10 cellular contexts compared by ENCODE assay signal in the genomic region with DNA sequence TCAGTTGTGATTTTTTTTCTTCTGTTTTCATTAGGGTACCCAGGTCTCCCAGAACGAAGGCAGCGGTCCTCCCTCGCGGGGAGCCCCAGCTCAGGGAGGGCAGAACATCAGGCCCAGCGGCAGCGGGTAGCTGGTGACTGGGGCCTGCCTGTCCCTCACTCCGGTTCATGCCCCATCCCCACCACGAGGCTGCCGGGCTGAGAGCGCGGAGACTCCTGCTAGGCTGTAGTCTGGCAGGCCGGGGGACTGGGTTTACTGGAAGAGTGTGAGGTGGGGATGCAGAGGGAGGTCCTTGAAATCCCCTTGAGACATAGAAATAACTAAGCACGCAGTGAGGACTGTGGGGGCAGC. TPM values are rescaled to one million over a fixed set of nuclear protein-coding genes. Genes with fewer than 3 reads are reported as not detected.
DNase-seq lines count a peak whose midpoint lies in the region; ATAC-seq, FAIRE-seq and TF ChIP-seq lines count a peak whose summit lies in the region.
"Had no signal": no experiment of that assay in that cellular context is flagged by ENCODE, and none has a peak within 500 bp of the region (broad histone marks: within the 10 kb centered on the region; RNA-seq: fewer than 3 reads in every experiment).

No MANE protein-coding gene starts in this region.

- H3K27ac Mint-ChIP-seq in nephron progenitor cell = no peak overlapping the region

- peaks cover 12% of the 10 kb centered on the region for H3K9me3 Mint-ChIP-seq in nephron progenitor cell

- TF ChIP-seq POLR2A in H54 (IDR thresholded peaks at IDR 0.05; ENCODE audit: low read depth, low read length) = no peak

- BruUV-seq in mammary epithelial cell (replicated peaks; lab: Mats Ljungman, UMichigan) = no TSS peak

- FAIRE-seq in H54 (lab: Jason Lieb, UNC) = no peak
- FAIRE-seq: colon had no signal

- in situ Hi-C loops in mammary epithelial cell (cut with MboI; ENCODE audit: low sequenced_read_pairs in 2 of 2) = loop anchor here (10.0 to 25.0 kb wide), 2 partner anchors 286 to 731 kb away; no protein-coding TSS in a partner anchor

- peak overlapping the region; percentile 77 for H2AFZ ChIP-seq in mammary epithelial cell (ENCODE audit: low read depth, low read length)

- peak; percentile 15 for DNase-seq in GM03348 (ENCODE audit: low spot score)
- DNase-seq in mammary epithelial cell = no peak
- DNase-seq in nephron progenitor cell = no peak
- no peak for DNase-seq in NCI-H1694 (lab: John Stamatoyannopoulos, UW)
- no peak for DNase-seq in COLO829 (ENCODE audit: low spot score)
- no peak for DNase-seq in H54 (ENCODE audit: insufficient read length, low spot score)

- ATAC-seq in HG02759 (IDR thresholded peaks at IDR 0.05; ENCODE audit: unreplicated experiment) (peak; percentile 37), HG03095 (IDR thresholded peaks at IDR 0.05; ENCODE audit: unreplicated experiment) (no peak)

- no peaks in the 10 kb centered on the region for H3K36me3 Mint-ChIP-seq in nephron progenitor cell (ENCODE audit: low read depth)

- intact Hi-C loops in mammary epithelial cell (cut with micrococcal nuclease) = loop anchor here (1.0 to 5.0 kb wide), 5 partner anchors 176 to 766 kb away; no protein-coding TSS in a partner anchor

- no peaks in the 10 kb centered on the region for H4K20me1 ChIP-seq in mammary epithelial cell (ENCODE audit: insufficient read depth, low read length)

- peaks cover 64% of the 10 kb centered on the region for H3K27me3 Mint-ChIP-seq in nephron progenitor cell (ENCODE audit: low read depth, poor library complexity)

- WGBS in mammary epithelial cell (ENCODE audit: low coverage, missing lambda C conversion rate) = 79% methylated on average over 13 of the region's 13 CpGs

- dilution Hi-C loops in mammary epithelial cell (cut with HindIII; ENCODE audit: low sequenced_read_pairs) = no loop called here

- no peak overlapping the region for H3K27ac ChIP-seq in mammary epithelial cell (ENCODE audit: insufficient read depth, low read depth, low read length)
- H3K27ac ChIP-seq: skin epidermis had no signal

- H3K4me1 Mint-ChIP-seq in nephron progenitor cell = peaks cover 20% of the 10 kb centered on the region

- no peaks in the 10 kb centered on the region for H3K9me3 ChIP-seq in mammary epithelial cell (replicated peaks; ENCODE audit: insufficient read depth, low read length)

- H3K4me3 ChIP-seq in mammary epithelial cell (replicated peaks in 1 of 3; ENCODE audit: insufficient read depth in 1 of 3, low read depth in 2 of 3, low read length in 3 of 3) = peak overlapping the region in 2 of 3 experiments; percentile 23 to 31
- H3K4me3 ChIP-seq: skin epidermis had no signal

- TF ChIP-seq CTCF in mammary epithelial cell (conservative IDR thresholded peaks at IDR 0.05 in 1 of 2, IDR thresholded peaks at IDR 0.05 in 1 of 2; ENCODE audit: extremely low read depth in 1 of 2, insufficient read depth in 1 of 2, low read depth in 1 of 2, low read length in 2 of 2) (no peak), nephron progenitor cell (IDR thresholded peaks at IDR 0.05) (no peak)

- H3K9ac ChIP-seq in mammary epithelial cell (ENCODE audit: insufficient read depth, low read length) = no peak overlapping the region

- peak overlapping the region; percentile 71 for H3K4me3 Mint-ChIP-seq in nephron progenitor cell

- H3K27me3 ChIP-seq in mammary epithelial cell (ENCODE audit: insufficient read depth, low read length) = peaks cover 11% of the 10 kb centered on the region

- peaks cover 5% of the 10 kb centered on the region for H3K4me1 ChIP-seq in mammary epithelial cell (ENCODE audit: insufficient read depth, low read length)

- H3K4me2 ChIP-seq in mammary epithelial cell (ENCODE audit: insufficient read depth, low read depth, low read length) = peak overlapping the region; percentile 86

- no peaks in the 10 kb centered on the region for H3K36me3 ChIP-seq in mammary epithelial cell (ENCODE audit: insufficient read depth, low read length)

- CTCF ChIA-PET in mammary epithelial cell (lab: Charles Lee; ENCODE audit: low non-redundant PET) = interaction anchor here (0.5 to 0.6 kb wide), 2 partner anchors 370 to 1290 kb away, joined by 3 to 9 read pairs; no protein-coding TSS in a partner anchor

- no peaks in the 10 kb centered on the region for H3K79me2 ChIP-seq in mammary epithelial cell (ENCODE audit: insufficient read depth, low read length)

RNA-seq across cellular contexts. Expression of gene BRINP2, which starts 10.5 kb away (rescaled TPM):
- not detected for total RNA-seq in mammary epithelial cell
- polyA plus RNA-seq in mammary epithelial cell = 0.07 TPM
- not detected for polyA minus RNA-seq in mammary epithelial cell

RNA-seq across cellular contexts. Expression of gene ASTN1, which starts 16.7 kb away (rescaled TPM):
- under 1 TPM; 0.14 to 0.33 TPM for total RNA-seq in mammary epithelial cell
- polyA plus RNA-seq in mammary epithelial cell = 0.15 TPM
- polyA minus RNA-seq in mammary epithelial cell = not detected
